ENCODE assay signal across 12 cellular contexts in genomic region chr3:127836004-127836882, GRCh38. TPM values are rescaled to one million over a fixed set of nuclear protein-coding genes. Genes with fewer than 3 reads are reported as not detected.
DNase-seq lines count a peak whose midpoint lies in the region; ATAC-seq, FAIRE-seq and TF ChIP-seq lines count a peak whose summit lies in the region.
"Had no signal": no experiment of that assay in that cellular context is flagged by ENCODE, and none has a peak within 500 bp of the region (broad histone marks: within the 10 kb centered on the region; RNA-seq: fewer than 3 reads in every experiment).

No MANE protein-coding gene starts in this region.

- H3K4me1 ChIP-seq in mucosa of descending colon (ENCODE audit: low read depth) (no peaks in the 10 kb centered on the region), esophagus muscularis mucosa (no peaks in the 10 kb centered on the region)

- H3K9me3 ChIP-seq in mucosa of descending colon (no peaks in the 10 kb centered on the region), esophagus muscularis mucosa (no peaks in the 10 kb centered on the region)
- H3K9me3 ChIP-seq: thoracic aorta had no signal

- DNase-seq in mucosa of descending colon (no peak), HTR-8/SVneo (ENCODE audit: insufficient read length, low spot score) (no peak), KBM-7 (no peak), ACHN (no peak), esophagus muscularis mucosa (ENCODE audit: extremely low spot score) (no peak)
- DNase-seq: DMS53, foreskin fibroblast, PC-9 had no signal

- in situ Hi-C loops in KBM-7 (cut with MboI; ENCODE audit: low pct_unique_long_range_greater_than_20kb, low sequenced_read_pairs) = no loop called here
- in situ Hi-C loops in ACHN (cut with HindIII; ENCODE audit: low pct_ligation_motif_present, low pct_unique_long_range_greater_than_20kb, low sequenced_read_pairs) = no loop called here

- H3K27ac ChIP-seq in esophagus muscularis mucosa (replicated peaks in 1 of 4) = no peak overlapping the region
- H3K27ac ChIP-seq: PC-9, thoracic aorta had no signal

- no peak for TF ChIP-seq EP300 in esophagus muscularis mucosa (IDR thresholded peaks at IDR 0.05)

- no peak for FAIRE-seq in HTR-8/SVneo (lab: Jason Lieb, UNC)

- ATAC-seq in GM18907 (IDR thresholded peaks at IDR 0.05; ENCODE audit: unreplicated experiment) (peak; percentile 83), GM21723 (IDR thresholded peaks at IDR 0.05; ENCODE audit: unreplicated experiment) (peak; percentile 86), HG03378 (IDR thresholded peaks at IDR 0.05; ENCODE audit: unreplicated experiment) (peak; percentile 68), mucosa of descending colon (peak; percentile 39)

- H3K4me3 ChIP-seq in mucosa of descending colon (no peak overlapping the region), esophagus muscularis mucosa (no peak overlapping the region)
- H3K4me3 ChIP-seq: PC-9, thoracic aorta had no signal

- H3K36me3 ChIP-seq in mucosa of descending colon (ENCODE audit: low read depth) = no peaks in the 10 kb centered on the region
- no peaks in the 10 kb centered on the region for H3K36me3 ChIP-seq in esophagus muscularis mucosa
- H3K36me3 ChIP-seq: thoracic aorta had no signal

- intact Hi-C loops in mucosa of descending colon (cut with DNase I, micrococcal nuclease) = no loop called here
- intact Hi-C loops in esophagus muscularis mucosa (cut with DNase I) = loop anchor here (10.0 kb wide), 1 partner anchor 261 kb away; no protein-coding TSS in a partner anchor

- 90% methylated on average over 7 of the region's 7 CpGs for WGBS in esophagus muscularis mucosa

- TF ChIP-seq CTCF in mucosa of descending colon (IDR thresholded peaks at IDR 0.05) (no peak), esophagus muscularis mucosa (IDR thresholded peaks at IDR 0.05) (no peak)

- TF ChIP-seq POLR2A in esophagus muscularis mucosa (IDR thresholded peaks at IDR 0.05; ENCODE audit: low read depth) = no peak

- H3K27me3 ChIP-seq in esophagus muscularis mucosa = peaks cover 0 to 5% (median 0%) of the 10 kb centered on the region in 4 donors

RNA-seq across cellular contexts. Expression of gene MGLL, which starts 13.9 kb away (rescaled TPM):
- total RNA-seq in mucosa of descending colon (100 to 1,000 TPM; 212 to 515 (median 221) TPM), esophagus muscularis mucosa (100 to 1,000 TPM in 1 of 4 donors, 10 to 100 TPM in 3; 56.5 to 155 (median 80.7) TPM)
